2 cellular contexts compared by ENCODE assay signal in the genomic region with DNA sequence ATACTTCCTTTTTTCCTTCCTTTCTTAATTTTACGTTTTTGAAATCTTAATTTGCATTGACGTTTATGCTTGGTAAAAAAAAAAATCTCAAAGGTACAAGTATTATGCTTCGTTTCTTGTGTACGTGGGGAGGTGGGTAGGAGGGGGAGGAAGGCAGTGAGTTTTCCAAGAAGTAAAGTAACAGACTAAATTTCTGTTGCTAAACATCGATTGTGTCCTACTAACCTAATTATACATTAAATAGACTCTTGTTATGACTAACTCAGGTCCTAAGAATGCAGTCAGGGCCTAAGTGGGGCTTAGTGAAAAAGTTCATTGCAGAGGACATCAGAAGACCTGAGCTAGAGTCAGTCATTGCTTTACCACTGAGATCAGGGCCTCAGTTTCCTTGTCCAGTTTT.
TF ChIP-seq lines count a peak whose summit lies in the region.

No MANE protein-coding gene starts in this region.

TF ChIP-seq in HEK293, 187 proteins besides CTCF, POLR2A, EP300 and RAD21 (continued from another document and continues in another):
- TF ChIP-seq, protein P1, sequence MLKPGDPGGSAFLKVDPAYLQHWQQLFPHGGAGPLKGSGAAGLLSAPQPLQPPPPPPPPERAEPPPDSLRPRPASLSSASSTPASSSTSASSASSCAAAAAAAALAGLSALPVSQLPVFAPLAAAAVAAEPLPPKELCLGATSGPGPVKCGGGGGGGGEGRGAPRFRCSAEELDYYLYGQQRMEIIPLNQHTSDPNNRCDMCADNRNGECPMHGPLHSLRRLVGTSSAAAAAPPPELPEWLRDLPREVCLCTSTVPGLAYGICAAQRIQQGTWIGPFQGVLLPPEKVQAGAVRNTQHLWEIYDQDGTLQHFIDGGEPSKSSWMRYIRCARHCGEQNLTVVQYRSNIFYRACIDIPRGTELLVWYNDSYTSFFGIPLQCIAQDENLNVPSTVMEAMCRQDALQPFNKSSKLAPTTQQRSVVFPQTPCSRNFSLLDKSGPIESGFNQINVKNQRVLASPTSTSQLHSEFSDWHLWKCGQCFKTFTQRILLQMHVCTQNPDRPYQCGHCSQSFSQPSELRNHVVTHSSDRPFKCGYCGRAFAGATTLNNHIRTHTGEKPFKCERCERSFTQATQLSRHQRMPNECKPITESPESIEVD (tag by site-specific recombination; IDR thresholded peaks at IDR 0.05): peak; percentile 37
- no peak for TF ChIP-seq ZFHX2 (tag by site-specific recombination; conservative IDR thresholded peaks at IDR 0.05)
- TF ChIP-seq ELK4 (IDR thresholded peaks at IDR 0.05; ENCODE audit: borderline replicate concordance, low read depth, low read length): no peak
- TF ChIP-seq SALL2 (tag by site-specific recombination; IDR thresholded peaks at IDR 0.05; ENCODE audit: borderline replicate concordance): no peak
- TF ChIP-seq ZSCAN4 (tag by site-specific recombination; IDR thresholded peaks at IDR 0.05): no peak
- no peak for TF ChIP-seq SP2 (tag by site-specific recombination; IDR thresholded peaks at IDR 0.05)
- no peak for TF ChIP-seq ZSCAN30 (tag by site-specific recombination; IDR thresholded peaks at IDR 0.05)
- TF ChIP-seq BCL11B (tag by site-specific recombination; IDR thresholded peaks at IDR 0.05; ENCODE audit: low read depth): no peak
- TF ChIP-seq REST (tag by site-specific recombination; IDR thresholded peaks at IDR 0.05): no peak
- no peak for TF ChIP-seq PRDM10 (tag by site-specific recombination; IDR thresholded peaks at IDR 0.05)
- TF ChIP-seq ZNF558 (tag by site-specific recombination; IDR thresholded peaks at IDR 0.05): no peak
- no peak for TF ChIP-seq ZNF549 (tag by site-specific recombination; IDR thresholded peaks at IDR 0.05)

TF ChIP-seq in SK-N-SH, 30 proteins besides CTCF, POLR2A, EP300 and RAD21 (continued from another document):
- TF ChIP-seq FOXM1 (IDR thresholded peaks at IDR 0.05; ENCODE audit: low read depth): no peak
- no peak for TF ChIP-seq ZBTB33 (IDR thresholded peaks at IDR 0.05; ENCODE audit: borderline replicate concordance, low read depth)
- no peak for TF ChIP-seq RXRA (IDR thresholded peaks at IDR 0.05; ENCODE audit: borderline replicate concordance, low read depth)
- TF ChIP-seq CHD2 (IDR thresholded peaks at IDR 0.05; ENCODE audit: low read length, partially characterized antibody): no peak
- TF ChIP-seq MXI1 (IDR thresholded peaks at IDR 0.05; ENCODE audit: low read depth, low read length): no peak
- no peak for TF ChIP-seq GATA2 (CRISPR knock-in tag; IDR thresholded peaks at IDR 0.05)
- no peak for TF ChIP-seq POLR2AphosphoS5 (IDR thresholded peaks at IDR 0.05; ENCODE audit: low read depth, low read length)
- TF ChIP-seq MAX (IDR thresholded peaks at IDR 0.05; ENCODE audit: low read depth): no peak
